In the genomic region with DNA sequence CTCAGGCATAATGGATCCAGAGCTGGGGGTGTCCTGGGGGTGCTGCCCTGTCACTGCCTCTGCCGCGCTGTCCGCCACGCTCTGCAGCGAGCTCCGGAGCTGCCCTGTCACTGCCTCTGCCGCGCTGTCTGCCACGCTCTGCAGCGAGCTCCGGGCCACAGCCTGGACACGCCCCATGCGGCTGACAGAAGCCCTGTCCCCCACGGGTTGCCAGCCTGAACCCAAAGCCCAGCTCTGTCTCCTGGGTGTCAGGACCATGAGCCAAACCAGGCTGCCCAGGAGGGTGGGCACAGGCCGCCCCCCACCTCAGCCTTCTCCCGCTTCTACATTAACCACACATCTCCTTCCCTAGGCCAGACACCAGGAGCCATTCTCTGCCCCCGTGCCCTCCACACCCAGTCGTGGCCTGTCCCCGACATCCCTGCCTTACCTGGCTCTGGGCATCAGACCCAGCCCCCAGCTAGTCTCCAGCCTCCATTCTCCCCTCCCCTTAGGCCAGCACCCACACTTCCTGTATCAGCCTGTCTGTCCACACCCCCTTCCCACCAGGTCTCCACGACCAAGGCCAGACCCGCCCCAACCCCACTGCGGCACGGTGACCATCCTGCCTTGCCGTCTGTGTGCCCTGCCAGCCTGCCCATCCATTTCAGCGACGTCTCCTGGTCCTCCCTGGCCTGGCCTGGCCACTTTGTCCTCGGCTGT, we compare ENCODE assay signal across 14 cellular contexts.
DNase-seq lines count a peak whose midpoint lies in the region; ATAC-seq, FAIRE-seq and TF ChIP-seq lines count a peak whose summit lies in the region.
"Had no signal": no experiment of that assay in that cellular context is flagged by ENCODE, and none has a peak within 500 bp of the region (broad histone marks: within the 10 kb centered on the region; RNA-seq: fewer than 3 reads in every experiment).

No MANE protein-coding gene starts in this region.

- H4K20me1 ChIP-seq in H1 (replicated peaks in 1 of 2; ENCODE audit: control insufficient read depth in 1 of 2, insufficient read depth in 2 of 2, low read length in 2 of 2), result peaks cover 0 to 5% of the 10 kb centered on the region in 2 experiments

- H3K4me3 ChIP-seq in HEK293 (ENCODE audit: low read depth, low read length) (no peak overlapping the region), RWPE2 (ENCODE audit: severe bottlenecking) (no peak overlapping the region), H1 (ENCODE audit: extremely low read depth in 1 of 4, insufficient read depth in 2 of 4, low read depth in 3 of 4, low read length in 4 of 4) (no peak overlapping the region), MG63 (no peak overlapping the region)

- H3K4ac ChIP-seq in H1 (replicated peaks; ENCODE audit: insufficient read length, low read depth, low read length), result no peak overlapping the region

- H3K36me3 ChIP-seq in HEK293 (ENCODE audit: control insufficient read depth in 2 of 2, insufficient read depth in 1 of 2, low read length in 2 of 2) (no peaks in the 10 kb centered on the region), RWPE2 (ENCODE audit: low read depth) (no peaks in the 10 kb centered on the region), H1 (ENCODE audit: control insufficient read depth in 2 of 4, insufficient read depth in 4 of 4, low read length in 3 of 4) (no peaks in the 10 kb centered on the region), MG63 (no peaks in the 10 kb centered on the region)

- no peak overlapping the region for H2AFZ ChIP-seq in H1 (ENCODE audit: low read length)

- DNase-seq in RWPE2 (ENCODE audit: low spot score) (peak; percentile 46), H1 (ENCODE audit: low read depth in 1 of 2, low spot score in 2 of 2) (no peak), MG63 (no peak)
- DNase-seq: CD4-positive, alpha-beta T cell; DMS79; HCEC 1CT had no signal

- no peaks in the 10 kb centered on the region for H3K27me3 Mint-ChIP-seq in stimulated activated memory B cell treated with anti-CD40 and anti-IgM and Interleukin-4, amounts not matched to agents 10 μg/mL and 1 μg/mL and 100 μg/mL, for 72 hours
- H3K27me3 Mint-ChIP-seq: B cell; CD4-positive, alpha-beta T cell had no signal

- no peaks in the 10 kb centered on the region for H3K79me2 ChIP-seq in H1 (ENCODE audit: control insufficient read depth in 1 of 2, insufficient read depth in 2 of 2, low read length in 2 of 2)

- no peak overlapping the region for H2BK120ac ChIP-seq in H1 (replicated peaks; ENCODE audit: low read depth, low read length)

- ATAC-seq in RWPE2 (ENCODE audit: low read depth) (no peak), HG03135 (IDR thresholded peaks at IDR 0.05; ENCODE audit: unreplicated experiment) (no peak), GM18867 (IDR thresholded peaks at IDR 0.05; ENCODE audit: unreplicated experiment) (no peak)
- ATAC-seq in stimulated activated memory B cell treated with anti-CD40 and anti-IgM and Interleukin-4, amounts not matched to agents 10 μg/mL and 1 μg/mL and 100 μg/mL, for 72 hours, result no peak

- no peak overlapping the region for H3K56ac ChIP-seq in H1 (replicated peaks; ENCODE audit: insufficient read length, low read depth, low read length)

- no peak overlapping the region for H3K23ac ChIP-seq in H1 (ENCODE audit: insufficient read length)

- no peak overlapping the region for H4K5ac ChIP-seq in H1 (ENCODE audit: insufficient read length, low read depth, low read length)

- CTCF ChIA-PET in HEK293 (lab: Yijun Ruan, JAX) (interaction anchor here (1.4 kb wide), 1 partner anchor 14 kb away, joined by 6 read pairs; no protein-coding TSS in a partner anchor), H1 (lab: Charles Lee; ENCODE audit: partially characterized antibody) (interaction anchor here (1.3 to 2.0 kb wide), 3 partner anchors 10 to 28 kb away, joined by 3 to 7 read pairs (median 6); no protein-coding TSS in a partner anchor)

- no peak overlapping the region for H2BK15ac ChIP-seq in H1 (ENCODE audit: low read length)

- TF ChIP-seq CTCF in HEK293 (tag by site-specific recombination; IDR thresholded peaks at IDR 0.05) (no peak), RWPE2 (IDR thresholded peaks at IDR 0.05; ENCODE audit: poor library complexity, severe bottlenecking) (no peak), H1 (IDR thresholded peaks at IDR 0.05; ENCODE audit: control extremely low read depth in 1 of 3, insufficient read depth in 1 of 3, low read depth in 1 of 3, low read length in 3 of 3) (no peak)

- H2BK12ac ChIP-seq in H1 (ENCODE audit: low read depth, low read length), result no peak overlapping the region

- no peak for FAIRE-seq in H1 (lab: Jason Lieb, UNC)
- FAIRE-seq: A204.1, GM12891, GM19239 had no signal

- no peak for TF ChIP-seq RAD21 in H1 (IDR thresholded peaks at IDR 0.05 in 1 of 2, conservative IDR thresholded peaks at IDR 0.05 in 1 of 2; ENCODE audit: low read depth in 2 of 2, low read length in 2 of 2)

- H3K9me3 ChIP-seq in HEK293 (ENCODE audit: control insufficient read depth, insufficient read depth, low read depth, low read length) (no peaks in the 10 kb centered on the region), RWPE2 (ENCODE audit: severe bottlenecking) (no peaks in the 10 kb centered on the region), H1 (ENCODE audit: insufficient read depth in 2 of 2, low read depth in 1 of 2, low read length in 1 of 2) (no peaks in the 10 kb centered on the region), MG63 (no peaks in the 10 kb centered on the region)

- no peak overlapping the region for H3K9ac ChIP-seq in H1 (replicated peaks in 1 of 4; ENCODE audit: extremely low read depth in 1 of 4, low read depth in 3 of 4, low read length in 3 of 4)

- peak overlapping the region; percentile 5; the same call in 1 of the 2 replicates for H4K8ac ChIP-seq in H1 (ENCODE audit: extremely low read depth, insufficient read depth, low read length)

- no peak overlapping the region for H3K4me2 ChIP-seq in H1 (ENCODE audit: insufficient read depth in 1 of 2, low read depth in 2 of 2, low read length in 2 of 2)

- H3K27ac ChIP-seq in HEK293 (ENCODE audit: extremely low read depth, low read depth, low read length) (no peak overlapping the region), RWPE2 (ENCODE audit: poor library complexity, severe bottlenecking) (no peak overlapping the region), H1 (ENCODE audit: low read depth, low read length) (no peak overlapping the region)

- H3K4me1 ChIP-seq in HEK293 (ENCODE audit: control insufficient read depth, insufficient read depth, low read length) (peaks cover 4% of the 10 kb centered on the region), RWPE2 (ENCODE audit: insufficient read depth, poor library complexity, severe bottlenecking) (no peaks in the 10 kb centered on the region), H1 (replicated peaks in 1 of 4; ENCODE audit: control insufficient read depth in 3 of 4, insufficient read depth in 4 of 4, low read length in 3 of 4) (no peaks in the 10 kb centered on the region)

- H3K9me3 Mint-ChIP-seq in stimulated activated memory B cell treated with anti-CD40 and anti-IgM and Interleukin-4, amounts not matched to agents 10 μg/mL and 1 μg/mL and 100 μg/mL, for 72 hours, result no peaks in the 10 kb centered on the region
- H3K9me3 Mint-ChIP-seq: CD4-positive, alpha-beta T cell had no signal

- H3K27me3 ChIP-seq in RWPE2 (ENCODE audit: insufficient read depth, poor library complexity, severe bottlenecking), result no peaks in the 10 kb centered on the region
- no peaks in the 10 kb centered on the region; a peak in 1 of 7 replicates for H3K27me3 ChIP-seq in H1 (replicated peaks in 1 of 4; ENCODE audit: control insufficient read depth in 3 of 4, extremely low read depth in 1 of 4, insufficient read depth in 3 of 4, low read length in 3 of 4)
- H3K27me3 ChIP-seq in MG63, result no peaks in the 10 kb centered on the region

- no peaks in the 10 kb centered on the region for H3K4me1 Mint-ChIP-seq in stimulated activated memory B cell treated with anti-CD40 and anti-IgM and Interleukin-4, amounts not matched to agents 10 μg/mL and 1 μg/mL and 100 μg/mL, for 72 hours
- H3K4me1 Mint-ChIP-seq: B cell had no signal

- POLR2A ChIA-PET in HEK293 (lab: Yijun Ruan, JAX) (no interaction called here), H1 (lab: Charles Lee; ENCODE audit: partially characterized antibody) (no interaction called here)

- no peak for TF ChIP-seq EP300 in H1 (IDR thresholded peaks at IDR 0.05; ENCODE audit: borderline replicate concordance in 1 of 2, low read depth in 2 of 2, low read length in 2 of 2)

- no peak overlapping the region for H2BK5ac ChIP-seq in H1 (ENCODE audit: low read depth, low read length)

- no peak overlapping the region for H4K91ac ChIP-seq in H1 (replicated peaks; ENCODE audit: insufficient read length, low read length)

- peak overlapping the region; percentile 17 for H3K27ac Mint-ChIP-seq in stimulated activated memory B cell treated with anti-CD40 and anti-IgM and Interleukin-4, amounts not matched to agents 10 μg/mL and 1 μg/mL and 100 μg/mL, for 72 hours
- H3K27ac Mint-ChIP-seq: B cell; CD4-positive, alpha-beta T cell had no signal

- H2BK20ac ChIP-seq in H1 (ENCODE audit: low read length), result no peak overlapping the region

- no peak overlapping the region for H3K14ac ChIP-seq in H1 (ENCODE audit: insufficient read length)

- H3K23me2 ChIP-seq in H1 (ENCODE audit: low read depth, low read length), result no peaks in the 10 kb centered on the region

- H2AK5ac ChIP-seq in H1 (ENCODE audit: low read depth, low read length), result no peak overlapping the region

- no peak for TF ChIP-seq POLR2A in H1 (IDR thresholded peaks at IDR 0.05; ENCODE audit: control extremely low read depth in 1 of 2, low read depth in 2 of 2, low read length in 2 of 2)

- no peaks in the 10 kb centered on the region for H3K79me1 ChIP-seq in H1 (ENCODE audit: low read depth, low read length)

- 87% methylated on average over 24 of the region's 27 CpGs; no CpG with 5 or more reads in 1 of the 2 experiments for WGBS in H1 (ENCODE audit: extremely low coverage in 1 of 2, insufficient coverage in 1 of 2, insufficient read length in 1 of 2, insufficient replicate concordance in 2 of 2, low coverage in 1 of 2, low lambda C conversion rate in 2 of 2, missing lambda C conversion rate in 1 of 2), 2 experiments

- no peak overlapping the region for H3K4me3 Mint-ChIP-seq in stimulated activated memory B cell treated with anti-CD40 and anti-IgM and Interleukin-4, amounts not matched to agents 10 μg/mL and 1 μg/mL and 100 μg/mL, for 72 hours
- H3K4me3 Mint-ChIP-seq: B cell; CD4-positive, alpha-beta T cell had no signal

- H3K36me3 Mint-ChIP-seq in stimulated activated memory B cell treated with anti-CD40 and anti-IgM and Interleukin-4, amounts not matched to agents 10 μg/mL and 1 μg/mL and 100 μg/mL, for 72 hours, result peaks cover 8% of the 10 kb centered on the region

- H3K18ac ChIP-seq in H1 (ENCODE audit: extremely low read depth, low read length), result no peak overlapping the region; the same call in 1 of the 2 replicates

TF ChIP-seq in HEK293, 187 proteins besides CTCF, POLR2A, EP300 and RAD21 (continues in another document):
- peak; percentile 26; the same call in 1 of the 2 replicates for TF ChIP-seq EGR2 (tag by site-specific recombination; IDR thresholded peaks at IDR 0.05; ENCODE audit: low read depth)
- TF ChIP-seq ZNF600 (tag by site-specific recombination; IDR thresholded peaks at IDR 0.05), result peak; percentile 41; the same call in 1 of the 2 replicates

TF ChIP-seq in H1, 55 proteins besides CTCF, POLR2A, EP300 and RAD21 (continues in another document):
- TF ChIP-seq RFX5 (IDR thresholded peaks at IDR 0.05; ENCODE audit: borderline replicate concordance, low read depth, low read length) (no peak), GABPA (IDR thresholded peaks at IDR 0.05; ENCODE audit: borderline replicate concordance, insufficient read depth, low read length) (no peak)
